Comparison of ENCODE assay signal across 23 cellular contexts in genomic region chr1:13661539-13661938, GRCh38. TPM values are rescaled to one million over a fixed set of nuclear protein-coding genes. Genes with fewer than 3 reads are reported as not detected.
DNase-seq lines count a peak whose midpoint lies in the region; ATAC-seq and TF ChIP-seq lines count a peak whose summit lies in the region.
"Had no signal": no experiment of that assay in that cellular context is flagged by ENCODE, and none has a peak within 500 bp of the region (broad histone marks: within the 10 kb centered on the region; RNA-seq: fewer than 3 reads in every experiment).

No MANE protein-coding gene starts in this region.

- H3K4me3 Mint-ChIP-seq in MCF 10A (ENCODE audit: unreplicated experiment), result no peak overlapping the region
- H3K4me3 Mint-ChIP-seq: activated T-cell treated with anti-CD3 and anti-CD28 coated beads, Interleukin-2, amount 50 U/mL, for 72 hours; IgD-negative memory B cell had no signal

- H4K20me1 ChIP-seq in mammary epithelial cell (ENCODE audit: insufficient read depth, low read length), result no peaks in the 10 kb centered on the region

- no TSS peak for BruUV-seq in MCF 10A (replicated peaks; lab: Mats Ljungman, UMichigan)
- BruUV-seq in mammary epithelial cell (replicated peaks; lab: Mats Ljungman, UMichigan), result no TSS peak

- WGBS in mammary epithelial cell (ENCODE audit: low coverage, missing lambda C conversion rate), result 90% methylated on average over 2 of the region's 5 CpGs

- CTCF ChIA-PET in MCF 10A (lab: Yijun Ruan, JAX), result interaction anchor here (0.6 to 8.9 kb wide), 6 partner anchors 13 to 211 kb away, joined by 3 to 96 read pairs (median 4); no protein-coding TSS in a partner anchor
- CTCF ChIA-PET in mammary epithelial cell (lab: Charles Lee; ENCODE audit: low non-redundant PET), result no interaction called here

- H3K4me1 Mint-ChIP-seq in MCF 10A (ENCODE audit: insufficient read depth, unreplicated experiment), result peaks cover 36% of the 10 kb centered on the region

- H3K27ac ChIP-seq in mammary epithelial cell (ENCODE audit: insufficient read depth, low read depth, low read length) (no peak overlapping the region), WERI-Rb-1 (no peak overlapping the region; the same call in 1 of the 2 replicates), vagina (peak overlapping the region; percentile 74)
- H3K27ac ChIP-seq: right lobe of liver, tibial artery had no signal

- POLR2A ChIA-PET in MCF 10A (lab: Yijun Ruan, JAX), result interaction anchor here (0.8 to 5.5 kb wide), 5 partner anchors 10 to 77 kb away, joined by 5 to 66 read pairs (median 18); partner anchors contain the start of gene PDPN

- peak overlapping the region; percentile 5 for H3K27ac Mint-ChIP-seq in MCF 10A (ENCODE audit: low read depth, unreplicated experiment)
- H3K27ac Mint-ChIP-seq: activated T-cell treated with anti-CD3 and anti-CD28 coated beads, Interleukin-2, amount 50 U/mL, for 72 hours; IgD-negative memory B cell had no signal

- H3K4me3 ChIP-seq in mammary epithelial cell (replicated peaks in 1 of 3; ENCODE audit: insufficient read depth in 1 of 3, low read depth in 2 of 3, low read length in 3 of 3) (no peak overlapping the region), WERI-Rb-1 (ENCODE audit: low read depth, low read length) (no peak overlapping the region), vagina (no peak overlapping the region)
- H3K4me3 ChIP-seq: HAP-1, heart left ventricle, right lobe of liver, tibial artery had no signal

- H3K27me3 Mint-ChIP-seq in MCF 10A (ENCODE audit: insufficient read depth, unreplicated experiment), result no peaks in the 10 kb centered on the region

- peak in 1 of 2 donors; percentile 19 for TF ChIP-seq POLR2A in vagina (IDR thresholded peaks at IDR 0.05)

- peaks cover 7% of the 10 kb centered on the region for H3K36me3 Mint-ChIP-seq in MCF 10A (ENCODE audit: insufficient read depth, unreplicated experiment)

- H3K36me3 ChIP-seq in mammary epithelial cell (ENCODE audit: insufficient read depth, low read length), result no peaks in the 10 kb centered on the region
- H3K36me3 ChIP-seq in WERI-Rb-1, result no peaks in the 10 kb centered on the region
- no peaks in the 10 kb centered on the region for H3K36me3 ChIP-seq in vagina
- H3K36me3 ChIP-seq: HAP-1, heart left ventricle, right lobe of liver, tibial artery had no signal

- H3K9me3 ChIP-seq in mammary epithelial cell (replicated peaks; ENCODE audit: insufficient read depth, low read length), result peaks cover 2% of the 10 kb centered on the region
- peaks cover 3% of the 10 kb centered on the region for H3K9me3 ChIP-seq in WERI-Rb-1 (ENCODE audit: severe bottlenecking)
- no peaks in the 10 kb centered on the region for H3K9me3 ChIP-seq in vagina
- H3K9me3 ChIP-seq: HAP-1, right lobe of liver, tibial artery had no signal

- H3K9ac ChIP-seq in mammary epithelial cell (ENCODE audit: insufficient read depth, low read length), result no peak overlapping the region

- in situ Hi-C loops in mammary epithelial cell (cut with MboI; ENCODE audit: low sequenced_read_pairs in 2 of 2), result loop anchor here in 1 of 2 donors (10.0 kb wide), 1 partner anchor 293 kb away; no protein-coding TSS in a partner anchor

- intact Hi-C loops in MCF 10A (cut with micrococcal nuclease) (loop anchor here (5.0 kb wide), 1 partner anchor 69 kb away; no protein-coding TSS in a partner anchor), mammary epithelial cell (cut with micrococcal nuclease) (loop anchor here (5.0 to 10.0 kb wide), 2 partner anchors 79 to 307 kb away; partner anchors contain the start of gene PDPN), vagina (cut with DNase I) (loop anchor here (10.0 kb wide), 1 partner anchor 143 kb away; no protein-coding TSS in a partner anchor)

- H3K27me3 ChIP-seq in mammary epithelial cell (ENCODE audit: insufficient read depth, low read length) (no peaks in the 10 kb centered on the region), WERI-Rb-1 (ENCODE audit: insufficient read depth, low read depth, severe bottlenecking) (no peaks in the 10 kb centered on the region), vagina (no peaks in the 10 kb centered on the region)
- H3K27me3 ChIP-seq: right lobe of liver had no signal

- H3K4me1 ChIP-seq in mammary epithelial cell (ENCODE audit: insufficient read depth, low read length) (peaks cover 3% of the 10 kb centered on the region), vagina (peaks cover 52% of the 10 kb centered on the region)
- H3K4me1 ChIP-seq: right lobe of liver, tibial artery had no signal

- TF ChIP-seq CTCF in MCF 10A (IDR thresholded peaks at IDR 0.05; ENCODE audit: unreplicated experiment) (no peak), mammary epithelial cell (conservative IDR thresholded peaks at IDR 0.05 in 1 of 2, IDR thresholded peaks at IDR 0.05 in 1 of 2; ENCODE audit: extremely low read depth in 1 of 2, insufficient read depth in 1 of 2, low read depth in 1 of 2, low read length in 2 of 2) (no peak), WERI-Rb-1 (IDR thresholded peaks at IDR 0.05; ENCODE audit: low read depth, low read length) (no peak), vagina (IDR thresholded peaks at IDR 0.05) (no peak)

- no peak overlapping the region for H2AFZ ChIP-seq in mammary epithelial cell (ENCODE audit: low read depth, low read length)

- H3K9me3 Mint-ChIP-seq in MCF 10A (ENCODE audit: unreplicated experiment), result peaks cover 7% of the 10 kb centered on the region
- H3K9me3 Mint-ChIP-seq: activated T-cell treated with anti-CD3 and anti-CD28 coated beads, Interleukin-2, amount 50 U/mL, for 72 hours had no signal

- no peak overlapping the region for H3K4me2 ChIP-seq in mammary epithelial cell (ENCODE audit: insufficient read depth, low read depth, low read length)

- DNase-seq in MCF 10A (ENCODE audit: unreplicated experiment) (peak; percentile 69), mammary epithelial cell (no peak), WERI-Rb-1 (peak; percentile 33), iris pigment epithelial cell (ENCODE audit: low read depth) (peak; percentile 18), vagina (ENCODE audit: extremely low spot score in 2 of 2) (no peak), GDM1 (lab: John Stamatoyannopoulos, UW) (no peak), activated T-cell treated with anti-CD3 and anti-CD28 coated beads for 4 hours (no peak)
- DNase-seq: 8988T; activated CD4-positive, alpha-beta T cell treated with anti-CD3 and anti-CD28 coated beads, Interleukin-2, amount 50 U/mL, for 48 hours; activated T-cell treated with anti-CD3 and anti-CD28 coated beads, Interleukin-2, amount 50 U/mL, for 72 hours; amniotic stem cell; heart left ventricle; kidney glomerular epithelial cell; NCI-H1048; right lobe of liver; SHP77 treated with DMSO at 0.1 percent for 48 hours; stimulated activated CD4-positive, alpha-beta T cell treated with anti-CD3 and anti-CD28 coated beads, Interleukin-2, amount 100 ng/mL, for 48 hours; stimulated activated CD8-positive, alpha-beta memory T cell treated with anti-CD3 and anti-CD28 coated beads, Interleukin-4, amount 100 ng/mL, for 48 hours; T1000; tibial artery had no signal

- H3K79me2 ChIP-seq in mammary epithelial cell (ENCODE audit: insufficient read depth, low read length), result no peaks in the 10 kb centered on the region

- ATAC-seq in HG03025 (IDR thresholded peaks at IDR 0.05; ENCODE audit: low FRiP score, unreplicated experiment), result no peak
- ATAC-seq: activated T-cell treated with anti-CD3 and anti-CD28 coated beads, Interleukin-2, amount 50 U/mL, for 72 hours; right lobe of liver had no signal

- dilution Hi-C loops in mammary epithelial cell (cut with HindIII; ENCODE audit: low sequenced_read_pairs), result no loop called here

RNA-seq across cellular contexts. Expression of gene PRDM2, which starts 38.4 kb away (rescaled TPM):
- total RNA-seq in MCF 10A (2022) (26.6 and 31.7 TPM in 2 replicates), mammary epithelial cell (10 to 100 TPM; 11.0 to 29.7 TPM), vagina (56.2 TPM)
- 6.8 TPM for polyA plus RNA-seq in mammary epithelial cell
- 27.1 TPM for polyA minus RNA-seq in mammary epithelial cell

Comparison
In these comparisons a context has a peak if more than half of its experiments do, and no peak if none do; other contexts are left out.
1. DNase-seq: peak in MCF 10A (single experiment), WERI-Rb-1 (single experiment) and iris pigment epithelial cell (single experiment); none in mammary epithelial cell (single experiment), vagina (0 of 2), GDM1 (single experiment) and activated T-cell treated with anti-CD3 and anti-CD28 coated beads for 4 hours (single experiment).